Comparison of ENCODE assay signal across 29 cellular contexts in the genomic region with DNA sequence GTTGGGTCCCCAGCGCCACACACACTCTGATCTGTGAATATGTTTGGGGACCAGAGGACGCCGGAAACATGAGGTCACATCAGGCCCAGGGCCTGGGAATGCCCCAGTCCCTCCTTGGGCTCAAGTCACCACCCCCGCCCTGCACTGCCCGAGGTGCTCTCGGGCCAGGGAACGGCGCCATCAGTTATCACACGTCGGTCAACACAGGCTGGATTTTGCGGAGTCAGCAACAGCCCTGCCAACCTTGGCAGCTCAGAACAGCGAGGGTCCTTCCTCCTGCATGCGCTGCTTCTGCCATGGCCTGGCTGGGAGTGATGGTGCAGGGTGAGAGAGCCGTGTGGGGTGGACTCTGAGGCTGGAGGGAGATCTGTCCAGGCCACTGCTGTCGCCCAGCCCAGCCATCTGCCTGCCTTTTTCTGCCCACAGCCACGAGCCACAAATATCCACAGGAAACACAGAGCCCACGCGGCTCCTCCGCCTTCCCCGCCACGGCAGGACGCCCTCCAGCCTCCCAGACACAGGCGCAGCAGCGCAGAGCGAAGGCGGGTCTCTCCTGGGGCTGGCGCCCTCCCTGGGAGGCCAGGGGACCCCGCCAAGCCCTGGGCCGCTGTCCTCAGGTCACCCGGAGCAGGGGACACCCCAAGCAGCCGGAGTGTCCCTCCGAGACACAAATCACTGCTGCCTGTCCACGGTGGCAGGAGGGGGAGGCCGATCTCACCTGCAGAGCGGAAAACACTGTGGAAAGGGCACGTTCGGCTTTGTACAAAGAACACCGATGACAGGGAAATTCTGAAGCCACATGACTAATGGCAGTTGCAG. TPM values are rescaled to one million over a fixed set of nuclear protein-coding genes. Genes with fewer than 3 reads are reported as not detected.
DNase-seq lines count a peak whose midpoint lies in the region; ATAC-seq and TF ChIP-seq lines count a peak whose summit lies in the region.
"Had no signal": no experiment of that assay in that cellular context is flagged by ENCODE, and none has a peak within 500 bp of the region (broad histone marks: within the 10 kb centered on the region; RNA-seq: fewer than 3 reads in every experiment).

No MANE protein-coding gene starts in this region.

- 30% methylated on average over 6 of the region's 38 CpGs for WGBS in right lobe of liver (ENCODE audit: insufficient coverage, low coverage, low lambda C conversion rate, missing lambda C conversion rate)
- WGBS in hepatocyte (ENCODE audit: low lambda C conversion rate, missing lambda C conversion rate) = 94% methylated on average over 37 of the region's 38 CpGs

- H4K20me1 ChIP-seq in hepatocyte (ENCODE audit: insufficient read depth, poor library complexity, severe bottlenecking) = no peaks in the 10 kb centered on the region

- POLR2A ChIA-PET in RWPE1 (lab: Yijun Ruan, JAX; ENCODE audit: low non-redundant PET) = no interaction called here

- H3K27me3 ChIP-seq in dorsolateral prefrontal cortex (no peaks in the 10 kb centered on the region), right lobe of liver (no peaks in the 10 kb centered on the region), hepatocyte (no peaks in the 10 kb centered on the region)
- H3K27me3 ChIP-seq: breast epithelium, heart left ventricle, upper lobe of left lung had no signal

- peak; percentile 85 to 92 (median 88) for ATAC-seq in right lobe of liver
- ATAC-seq in HG02840 (IDR thresholded peaks at IDR 0.05; ENCODE audit: low FRiP score, unreplicated experiment) = no peak
- no peak for ATAC-seq in GM21447 (IDR thresholded peaks at IDR 0.05; ENCODE audit: unreplicated experiment)
- ATAC-seq: esophagus mucosa had no signal

- H3K9me3 ChIP-seq in right lobe of liver = no peaks in the 10 kb centered on the region
- no peaks in the 10 kb centered on the region for H3K9me3 ChIP-seq in hepatocyte (ENCODE audit: low read depth)
- H3K9me3 ChIP-seq: breast epithelium, heart left ventricle, upper lobe of left lung had no signal

- H3K4me1 ChIP-seq in right lobe of liver (peaks cover 0 to 26% (median 10%) of the 10 kb centered on the region in 4 donors), hepatocyte (ENCODE audit: insufficient read depth) (no peaks in the 10 kb centered on the region)
- H3K4me1 ChIP-seq: breast epithelium, upper lobe of left lung had no signal

- no peaks in the 10 kb centered on the region for H3K9me2 ChIP-seq in hepatocyte (replicated peaks; ENCODE audit: insufficient read depth)

- intact Hi-C loops in dorsolateral prefrontal cortex (cut with DNase I) (loop anchor here in 1 of 2 donors (5.0 kb wide), 1 partner anchor 39 kb away; no protein-coding TSS in a partner anchor), right lobe of liver (cut with DNase I) (no loop called here)

- H3K79me2 ChIP-seq in hepatocyte = no peaks in the 10 kb centered on the region

- no peak for DNase-seq in RWPE1 (ENCODE audit: low spot score)
- peak in 1 of 10 donors; percentile 91 for DNase-seq in dorsolateral prefrontal cortex
- peak; percentile 87 to 94 (median 93) for DNase-seq in right lobe of liver
- DNase-seq in hepatocyte (ENCODE audit: low spot score) = no peak
- no peak for DNase-seq in mesenteric fat pad (ENCODE audit: low spot score)
- DNase-seq: activated CD4-positive, alpha-beta memory T cell treated with anti-CD3 and anti-CD28 coated beads for 36 hours; activated CD4-positive, CD25-positive, alpha-beta regulatory T cell treated with anti-CD3 and anti-CD28 coated beads, Interleukin-2, amount 50 U/mL, for 72 hours; activated CD8-positive, alpha-beta memory T cell treated with anti-CD3 and anti-CD28 coated beads, Interleukin-2, amount 50 U/mL, for 4 hours; activated naive CD4-positive, alpha-beta T cell treated with anti-CD3 and anti-CD28 coated beads for 36 hours; amniotic stem cell; CD4-positive, alpha-beta T cell; cortex of kidney; EL; endodermal cell; foreskin fibroblast; naive B cell; NCI-H1417; NCI-H2081; NCI-H345; stimulated activated CD4-positive, alpha-beta T cell treated with anti-CD3 and anti-CD28 coated beads, Interleukin-2, amount 100 ng/mL, for 48 hours had no signal

- H3K36me3 ChIP-seq in right lobe of liver = no peaks in the 10 kb centered on the region
- H3K36me3 ChIP-seq in hepatocyte (replicated peaks; ENCODE audit: insufficient read depth, low read depth) = no peaks in the 10 kb centered on the region

- H3K4me3 ChIP-seq in dorsolateral prefrontal cortex (no peak overlapping the region), right lobe of liver (no peak overlapping the region), hepatocyte (no peak overlapping the region)
- H3K4me3 ChIP-seq: breast epithelium, heart left ventricle, SK-N-MC, upper lobe of left lung had no signal

- H2AFZ ChIP-seq in hepatocyte = no peak overlapping the region

- CTCF ChIA-PET in RWPE1 (lab: Yijun Ruan, JAX) = no interaction called here

- no peak overlapping the region for H3K4me2 ChIP-seq in hepatocyte

- 0 out of 2 replicates have a peak overlapping the region, but pooled peaks have one; percentile 20 for H3K27ac ChIP-seq in RWPE1
- peak overlapping the region in 39 of 59 donors; percentile 1 to 83 (median 46) for H3K27ac ChIP-seq in dorsolateral prefrontal cortex
- H3K27ac ChIP-seq in right lobe of liver = no peak overlapping the region
- no peak overlapping the region for H3K27ac ChIP-seq in hepatocyte
- H3K27ac ChIP-seq: breast epithelium, heart left ventricle, SK-N-MC, upper lobe of left lung had no signal

- no peak for TF ChIP-seq POLR2A in right lobe of liver (IDR thresholded peaks at IDR 0.05)

- TF ChIP-seq CTCF in RWPE1 (conservative IDR thresholded peaks at IDR 0.05; ENCODE audit: low read depth) (no peak), dorsolateral prefrontal cortex (IDR thresholded peaks at IDR 0.05 in 54 of 56, conservative IDR thresholded peaks at IDR 0.05 in 2 of 56; ENCODE audit: low read depth in 1 of 56, partially characterized antibody in 56 of 56) (no peak), right lobe of liver (IDR thresholded peaks at IDR 0.05) (no peak), hepatocyte (IDR thresholded peaks at IDR 0.05; ENCODE audit: poor library complexity) (no peak)

RNA-seq across cellular contexts. Expression of gene CACTIN, which starts 31.6 kb away (rescaled TPM):
- total RNA-seq in dorsolateral prefrontal cortex = 10 to 100 TPM; 18.8 to 43.6 (median 24.6) TPM
- 10 to 100 TPM in 4 of 6 experiments, 1 to 10 TPM in 2; 8.4 to 14.9 (median 10.3) TPM for total RNA-seq in right lobe of liver
- 15.5 and 18.3 TPM in 2 replicates for total RNA-seq in hepatocyte
- 15.7 and 18.3 TPM in 2 replicates for polyA plus RNA-seq in hepatocyte
- 18.9 TPM for total RNA-seq in mesenteric fat pad

RNA-seq across cellular contexts. Expression of gene PIP5K1C, which starts 42.1 kb away (rescaled TPM):
- total RNA-seq in dorsolateral prefrontal cortex (100 to 1,000 TPM in 105 of 120 experiments, 10 to 100 TPM in 15; 52.4 to 207 (median 126) TPM), right lobe of liver (1 to 10 TPM; 5.3 to 9.8 (median 7.6) TPM), hepatocyte (13.7 and 20.7 TPM in 2 replicates), mesenteric fat pad (40.0 TPM)
- polyA plus RNA-seq in hepatocyte = 33.5 and 37.1 TPM in 2 replicates

RNA-seq across cellular contexts. Expression of gene TJP3, which starts 50.0 kb away (rescaled TPM):
- total RNA-seq in dorsolateral prefrontal cortex (1 to 10 TPM in 12 of 120 experiments, under 1 TPM in 19, not detected in 89; 0.14 to 4.5 (median 0.81) TPM), right lobe of liver (10 to 100 TPM in 5 of 6 experiments, 1 to 10 TPM in 1; 7.9 to 27.0 (median 16.5) TPM), hepatocyte (23.7 and 24.4 TPM in 2 replicates), mesenteric fat pad (0.39 TPM)
- polyA plus RNA-seq in hepatocyte = 49.2 and 56.9 TPM in 2 replicates
- total RNA-seq: H4 had no signal

RNA-seq across cellular contexts. Expression of gene TBXA2R, which starts 51.5 kb away (rescaled TPM):
- total RNA-seq in dorsolateral prefrontal cortex = 1 to 10 TPM in 80 of 120 experiments, under 1 TPM in 40; 0.36 to 2.7 (median 1.4) TPM
- total RNA-seq in right lobe of liver = 10 to 100 TPM in 1 of 6 experiments, 1 to 10 TPM in 5; 2.8 to 10.4 (median 4.7) TPM
- total RNA-seq in hepatocyte = 0.12 and 0.70 TPM in 2 replicates
- polyA plus RNA-seq in hepatocyte = 1.2 and 2.0 TPM in 2 replicates
- total RNA-seq in mesenteric fat pad = 5.4 TPM
- total RNA-seq: H4, MCF 10A had no signal

Comparison
In these comparisons a context has a peak if more than half of its experiments do, and no peak if none do; other contexts are left out.
1. DNase-seq: peak in right lobe of liver (3 of 3); none in RWPE1 (single experiment), hepatocyte (single experiment) and mesenteric fat pad (single experiment).
2. H3K27ac ChIP-seq: peak in RWPE1 (single experiment) and dorsolateral prefrontal cortex (39 of 59); none in right lobe of liver (0 of 3) and hepatocyte (single experiment).
3. ATAC-seq: peak in right lobe of liver (4 of 4); none in HG02840 (single experiment) and GM21447 (single experiment).